1 cellular context compared by ENCODE assay signal in the genomic region with DNA sequence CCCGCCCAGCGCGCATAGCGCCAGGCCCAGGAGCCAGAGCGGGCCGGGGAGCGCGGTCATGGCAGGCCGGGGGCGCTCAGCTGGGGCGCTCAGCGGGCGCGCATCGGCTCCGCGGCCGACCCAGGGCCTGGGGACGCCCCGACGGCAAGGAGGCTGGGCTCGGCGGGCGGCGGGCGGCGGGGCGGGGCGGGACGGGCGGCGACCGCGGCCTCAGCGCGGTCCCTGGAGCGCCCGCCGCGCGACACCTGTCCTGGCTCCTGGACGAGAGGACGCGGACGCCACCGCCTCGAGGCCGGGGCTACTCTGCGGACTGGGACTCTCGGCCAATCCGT.
TF ChIP-seq lines count a peak whose summit lies in the region.

No MANE protein-coding gene starts in this region.

TF ChIP-seq in K562, 482 proteins besides CTCF, POLR2A, EP300 and RAD21:
- TF ChIP-seq DDX20 (tag; IDR thresholded peaks at IDR 0.05; ENCODE audit: low read depth): no peak
- TF ChIP-seq ZNF311 (CRISPR knock-in tag; IDR thresholded peaks at IDR 0.05): no peak
- TF ChIP-seq NCOA6 (IDR thresholded peaks at IDR 0.05): 0 out of 2 replicates have a peak, but pooled peaks have one; percentile 61
